ENCODE assay signal across 20 cellular contexts in genomic region chr15:53835309-53835708, GRCh38.
DNase-seq lines count a peak whose midpoint lies in the region; ATAC-seq, FAIRE-seq and TF ChIP-seq lines count a peak whose summit lies in the region.
"Had no signal": no experiment of that assay in that cellular context is flagged by ENCODE, and none has a peak within 500 bp of the region (broad histone marks: within the 10 kb centered on the region; RNA-seq: fewer than 3 reads in every experiment).

No MANE protein-coding gene starts in this region.

- peak overlapping the region; percentile 23 for H3K4me2 ChIP-seq in smooth muscle cell
- H3K4me2 ChIP-seq: BLaER1 had no signal

- H3K4me3 ChIP-seq in RWPE2 (ENCODE audit: severe bottlenecking) (no peak overlapping the region), smooth muscle cell (no peak overlapping the region), pancreas (no peak overlapping the region)
- H3K4me3 ChIP-seq: BLaER1, SJSA1 had no signal

- ATAC-seq in RWPE2 (ENCODE audit: low read depth): peak; percentile 85
- peak; percentile 30 for ATAC-seq in left colon
- ATAC-seq in GM18909 (IDR thresholded peaks at IDR 0.05; ENCODE audit: poor library complexity, unreplicated experiment): no peak
- ATAC-seq in pancreas: no peak
- ATAC-seq in HG02642 (IDR thresholded peaks at IDR 0.05; ENCODE audit: poor library complexity, unreplicated experiment): no peak
- ATAC-seq: HCT116 had no signal

- no peaks in the 10 kb centered on the region for H4K20me1 ChIP-seq in smooth muscle cell (ENCODE audit: low read depth)
- H4K20me1 ChIP-seq: BLaER1 had no signal

- DNase-seq in LoVo (ENCODE audit: low spot score): peak; percentile 49
- DNase-seq in RWPE2 (ENCODE audit: low spot score): no peak
- no peak for DNase-seq in left colon
- DNase-seq in smooth muscle cell (lab: John Stamatoyannopoulos, UW; ENCODE audit: unreplicated experiment): no peak
- DNase-seq in pancreas: no peak
- no peak for DNase-seq in NCI-H128 (lab: John Stamatoyannopoulos, UW; ENCODE audit: unreplicated experiment)
- DNase-seq: ACHN; CD4-positive, alpha-beta memory T cell; GDM1; NCI-H1417 treated with DMSO at 0.1 percent for 48 hours; NCI-H187; NCI-H510A; NCI-H748 treated with DMSO at 0.1 percent for 48 hours had no signal

- H3K27me3 ChIP-seq in RWPE2 (ENCODE audit: insufficient read depth, poor library complexity, severe bottlenecking) (peaks cover 19% of the 10 kb centered on the region), smooth muscle cell (ENCODE audit: low read depth) (no peaks in the 10 kb centered on the region), pancreas (no peaks in the 10 kb centered on the region)
- H3K27me3 ChIP-seq: BLaER1, SJSA1 had no signal

- H3K36me3 ChIP-seq in RWPE2 (ENCODE audit: low read depth) (no peaks in the 10 kb centered on the region), smooth muscle cell (ENCODE audit: low read depth) (no peaks in the 10 kb centered on the region), pancreas (no peaks in the 10 kb centered on the region)
- H3K36me3 ChIP-seq: BLaER1, SJSA1 had no signal

- no peak overlapping the region for H3K27ac ChIP-seq in RWPE2 (ENCODE audit: poor library complexity, severe bottlenecking)
- H3K27ac ChIP-seq in smooth muscle cell (ENCODE audit: low read depth): peak overlapping the region; percentile 65
- H3K27ac ChIP-seq in pancreas: no peak overlapping the region
- H3K27ac ChIP-seq: BLaER1, SJSA1 had no signal

- H3K9me3 ChIP-seq in RWPE2 (ENCODE audit: severe bottlenecking): no peaks in the 10 kb centered on the region
- H3K9me3 ChIP-seq in smooth muscle cell (replicated peaks; ENCODE audit: low read depth): no peaks in the 10 kb centered on the region
- H3K9me3 ChIP-seq in pancreas: no peaks in the 10 kb centered on the region
- H3K9me3 ChIP-seq: BLaER1, SJSA1 had no signal

- intact Hi-C loops in left colon (cut with DNase I, micrococcal nuclease): no loop called here
- intact Hi-C loops in pancreas (cut with DNase I): no loop called here

- 51% methylated on average over 2 of the region's 2 CpGs for WGBS in smooth muscle cell (ENCODE audit: low lambda C conversion rate)
- WGBS in pancreas, 2 donors: 79 to 82% methylated on average over 2 of the region's 2 CpGs

- no peak overlapping the region for H2AFZ ChIP-seq in smooth muscle cell (ENCODE audit: low read depth)

- no peaks in the 10 kb centered on the region for H3K79me2 ChIP-seq in smooth muscle cell (ENCODE audit: low read depth)

- peaks cover 17% of the 10 kb centered on the region for H3F3A ChIP-seq in smooth muscle cell (ENCODE audit: low read depth)

- no peak for FAIRE-seq in pancreas (lab: Jason Lieb, UNC)
- FAIRE-seq: H1, HTR-8/SVneo had no signal

- no peak overlapping the region for H3K9ac ChIP-seq in smooth muscle cell (ENCODE audit: low read depth)
- H3K9ac ChIP-seq: BLaER1 had no signal

- TF ChIP-seq CTCF in RWPE2 (IDR thresholded peaks at IDR 0.05; ENCODE audit: poor library complexity, severe bottlenecking) (no peak), smooth muscle cell (IDR thresholded peaks at IDR 0.05; ENCODE audit: borderline replicate concordance, insufficient read depth, poor library complexity, severe bottlenecking) (no peak), pancreas (IDR thresholded peaks at IDR 0.05) (no peak)

- H3K4me1 ChIP-seq in RWPE2 (ENCODE audit: insufficient read depth, poor library complexity, severe bottlenecking) (peaks cover 2% of the 10 kb centered on the region), smooth muscle cell (ENCODE audit: low read depth) (peaks cover 26% of the 10 kb centered on the region), pancreas (peaks cover 0 to 8% (median 0%) of the 10 kb centered on the region in 3 donors)
- H3K4me1 ChIP-seq: BLaER1 had no signal

Comparison
In these comparisons a context has a peak if more than half of its experiments do, and no peak if none do; other contexts are left out.
1. ATAC-seq: peak in RWPE2 (single experiment) and left colon (single experiment); none in GM18909 (single experiment), pancreas (0 of 4) and HG02642 (single experiment).